Comparison of ENCODE assay signal across 12 cellular contexts in the genomic region with DNA sequence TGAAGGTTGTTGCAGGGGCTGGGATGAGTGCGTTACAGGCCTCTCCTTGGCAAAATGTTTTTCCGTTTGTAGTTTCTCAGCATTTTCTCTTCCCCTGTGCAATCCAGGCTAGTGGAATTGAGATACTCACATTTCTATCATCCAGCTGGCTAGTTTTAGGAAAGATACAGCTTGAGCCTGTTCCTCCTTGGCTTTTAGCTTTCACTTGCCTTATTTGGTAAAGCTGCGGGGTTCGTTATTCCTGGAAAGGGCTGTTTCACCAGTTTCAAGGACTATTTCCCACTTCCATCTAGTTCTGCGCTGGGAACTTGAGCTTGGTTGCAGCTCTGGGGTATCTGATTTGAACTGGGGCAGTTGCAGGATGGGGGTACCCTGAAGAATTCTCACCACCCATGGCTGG.
DNase-seq lines count a peak whose midpoint lies in the region; ATAC-seq and TF ChIP-seq lines count a peak whose summit lies in the region.
"Had no signal": no experiment of that assay in that cellular context is flagged by ENCODE, and none has a peak within 500 bp of the region (broad histone marks: within the 10 kb centered on the region; RNA-seq: fewer than 3 reads in every experiment).

No MANE protein-coding gene starts in this region.

- H3K9me3 ChIP-seq in right lobe of liver (no peaks in the 10 kb centered on the region), skeletal muscle tissue (ENCODE audit: control insufficient read depth in 3 of 3, low read length in 3 of 3) (no peaks in the 10 kb centered on the region)

- peak overlapping the region in 2 of 3 donors; percentile 19 to 24 for H3K27ac ChIP-seq in right lobe of liver
- peak overlapping the region; percentile 57 for H3K27ac ChIP-seq in skeletal muscle tissue (ENCODE audit: low read depth, low read length)

- H3K27me3 ChIP-seq in right lobe of liver = no peaks in the 10 kb centered on the region
- H3K27me3 ChIP-seq in skeletal muscle tissue (ENCODE audit: control insufficient read depth in 3 of 3, insufficient read depth in 3 of 3, low read length in 3 of 3) = no peaks in the 10 kb centered on the region

- H3K4me3 ChIP-seq in right lobe of liver = no peak overlapping the region
- H3K4me3 ChIP-seq in skeletal muscle tissue (ENCODE audit: low read length in 3 of 3) = peak overlapping the region in 1 of 3 donors; percentile 39

- H3K27me3 Mint-ChIP-seq in HFFc6 (ENCODE audit: insufficient read depth) (peaks cover 6% of the 10 kb centered on the region), chondrocyte (ENCODE audit: low read depth) (no peaks in the 10 kb centered on the region)

- H3K4me3 Mint-ChIP-seq in HFFc6 (peak overlapping the region; percentile 70; the same call in 1 of the 2 replicates), chondrocyte (ENCODE audit: unreplicated experiment) (peak overlapping the region; percentile 47)

- DNase-seq in HFFc6 (no peak), chondrocyte (ENCODE audit: low spot score) (no peak), right lobe of liver (no peak), NCI-H187 treated with DMSO at 0.1 percent for 48 hours (lab: John Stamatoyannopoulos, UW) (no peak)
- DNase-seq in stimulated activated naive CD8-positive, alpha-beta T cell treated with anti-CD3 and anti-CD28 coated beads, Interleukin-15, Interleukin-2, amounts not matched to agents 100 U/mL and 50 U/mL, for 24 hours = no peak
- DNase-seq: COR-L47; NCI-H1105 treated with DMSO at 0.1 percent for 48 hours; stimulated activated CD4-positive, alpha-beta T cell treated with anti-CD3 and anti-CD28 coated beads, Interleukin-2, amount 100 ng/mL, for 48 hours had no signal

- H3K4me1 Mint-ChIP-seq in HFFc6 (ENCODE audit: low read depth) = peaks cover 38% of the 10 kb centered on the region
- peaks cover 66% of the 10 kb centered on the region for H3K4me1 Mint-ChIP-seq in chondrocyte (ENCODE audit: low read depth)

- H3K36me3 Mint-ChIP-seq in HFFc6 (ENCODE audit: low read depth) (no peaks in the 10 kb centered on the region), chondrocyte (ENCODE audit: low read depth) (no peaks in the 10 kb centered on the region)

- H3K27ac Mint-ChIP-seq in HFFc6 (no peak overlapping the region; the same call in 1 of the 2 replicates), chondrocyte (ENCODE audit: unreplicated experiment) (peak overlapping the region; percentile 90)
- H3K27ac Mint-ChIP-seq: activated T-helper 1 cell treated with anti-CD3 and anti-CD28 coated beads, Interleukin-12 subunit alpha, Interleukin-12 subunit beta, Interleukin-2, Interleukin-4 antibody, amounts not matched to agents 30 ng/mL and 10 ng/mL and 1 ng/mL, durations not matched to agents 14 hours and 24 hours and 36 hours had no signal

- WGBS in right lobe of liver (ENCODE audit: insufficient coverage, low coverage, low lambda C conversion rate, missing lambda C conversion rate) = 45% methylated on average over 5 of the region's 5 CpGs

- H3K9me3 Mint-ChIP-seq in HFFc6 (no peaks in the 10 kb centered on the region), chondrocyte (ENCODE audit: low read depth) (no peaks in the 10 kb centered on the region)
- H3K9me3 Mint-ChIP-seq: activated T-helper 1 cell treated with anti-CD3 and anti-CD28 coated beads, Interleukin-12 subunit alpha, Interleukin-12 subunit beta, Interleukin-2, Interleukin-4 antibody, amounts not matched to agents 30 ng/mL and 10 ng/mL and 1 ng/mL, durations not matched to agents 14 hours and 24 hours and 36 hours had no signal

- H3K4me1 ChIP-seq in right lobe of liver (peaks cover 0 to 5% (median 0%) of the 10 kb centered on the region in 4 donors), skeletal muscle tissue (ENCODE audit: control insufficient read depth in 3 of 3, insufficient read depth in 3 of 3, low read length in 3 of 3) (peaks cover 1 to 18% (median 12%) of the 10 kb centered on the region in 3 donors)

- peak overlapping the region in 1 of 3 donors; percentile 6 for H3K9ac ChIP-seq in skeletal muscle tissue (ENCODE audit: low read depth in 1 of 3, low read length in 3 of 3)

- H3K36me3 ChIP-seq in right lobe of liver = no peaks in the 10 kb centered on the region
- no peaks in the 10 kb centered on the region for H3K36me3 ChIP-seq in skeletal muscle tissue (ENCODE audit: control insufficient read depth in 3 of 3, insufficient read depth in 3 of 3, low read length in 3 of 3)

- no peak for ATAC-seq in right lobe of liver
- ATAC-seq in GM18861 (IDR thresholded peaks at IDR 0.05; ENCODE audit: unreplicated experiment) = no peak
- ATAC-seq in stimulated activated naive CD8-positive, alpha-beta T cell treated with anti-CD3 and anti-CD28 coated beads, Interleukin-15, Interleukin-2, amounts not matched to agents 100 U/mL and 50 U/mL, for 24 hours = no peak
- ATAC-seq in GM18505 (IDR thresholded peaks at IDR 0.05; ENCODE audit: unreplicated experiment) = no peak

- no peak for TF ChIP-seq POLR2A in right lobe of liver (IDR thresholded peaks at IDR 0.05)
- no peak for TF ChIP-seq POLR2A in GM18505 (IDR thresholded peaks at IDR 0.05; ENCODE audit: borderline replicate concordance, extremely low read depth, insufficient read depth, insufficient read length)

- no peak for TF ChIP-seq CTCF in HFFc6 (IDR thresholded peaks at IDR 0.05)
- no peak for TF ChIP-seq CTCF in chondrocyte (IDR thresholded peaks at IDR 0.05)
- TF ChIP-seq CTCF in right lobe of liver (IDR thresholded peaks at IDR 0.05) = no peak

- intact Hi-C loops in right lobe of liver (cut with DNase I) = no loop called here
